In the genomic region with DNA sequence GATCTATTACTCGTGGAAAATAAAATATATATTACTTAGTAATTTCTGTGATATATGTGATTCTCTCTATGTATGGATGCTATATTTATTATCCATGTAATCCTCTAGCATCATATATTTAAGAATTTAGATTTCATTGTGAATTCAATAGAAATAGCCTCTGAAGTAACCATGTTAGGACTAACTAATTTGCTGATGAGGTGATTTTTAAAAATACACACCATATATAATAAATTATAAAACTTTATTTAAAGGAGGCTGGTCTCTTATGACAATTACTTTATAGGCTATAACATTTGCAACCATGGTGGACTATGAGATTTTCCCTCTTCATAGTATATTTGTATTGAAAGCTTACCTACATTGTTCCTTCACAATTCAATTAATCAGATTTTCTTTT, we compare ENCODE assay signal across 9 cellular contexts.
"Had no signal": no experiment of that assay in that cellular context is flagged by ENCODE, and none has a peak within 500 bp of the region (broad histone marks: within the 10 kb centered on the region; RNA-seq: fewer than 3 reads in every experiment).

No MANE protein-coding gene starts in this region.

- ATAC-seq: HCT116 had no signal

- H3K36me3 ChIP-seq: HAP-1 had no signal

- DNase-seq: GM23248, GOT3, H7, HFFc6, KBM-7 had no signal

- FAIRE-seq: HTR-8/SVneo had no signal

- H3K27ac ChIP-seq: GM23248, KMS-11 had no signal

- H3K4me3 ChIP-seq: GM23248, HAP-1 had no signal

- H2AFZ ChIP-seq: GM23248 had no signal

- H3K4me2 ChIP-seq: KMS-11 had no signal

- H3K9ac ChIP-seq: GM23248, KMS-11 had no signal

- H3K9me3 ChIP-seq: HAP-1 had no signal
